In the genomic region with DNA sequence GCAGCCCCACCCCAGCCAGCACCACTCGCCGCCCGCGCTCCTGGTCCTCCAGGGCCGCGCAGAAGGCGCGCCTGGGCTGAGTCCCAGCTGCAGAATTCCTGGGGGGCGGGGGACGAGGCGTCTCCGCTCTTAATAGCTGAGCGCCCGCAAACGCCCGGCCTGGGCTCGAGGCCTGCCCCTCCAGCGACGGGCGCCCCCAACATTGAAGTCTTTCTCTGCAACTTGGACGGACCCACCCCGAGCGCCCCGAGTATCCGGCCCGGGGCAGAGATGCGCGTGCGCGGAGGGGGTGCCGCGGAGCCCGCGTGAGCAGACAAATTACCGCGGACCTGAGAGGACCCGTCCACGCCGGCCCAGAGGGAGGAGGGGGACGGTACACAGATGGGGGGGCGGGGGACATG, we compare ENCODE assay signal across 1 cellular context.
TF ChIP-seq lines count a peak whose summit lies in the region.

No MANE protein-coding gene starts in this region.

TF ChIP-seq in IMR-90, 13 proteins besides CTCF, POLR2A, EP300 and RAD21:
- peak; percentile 100 for TF ChIP-seq MAZ (IDR thresholded peaks at IDR 0.05; ENCODE audit: borderline replicate concordance, low read depth, low read length)
- TF ChIP-seq, protein P1, sequence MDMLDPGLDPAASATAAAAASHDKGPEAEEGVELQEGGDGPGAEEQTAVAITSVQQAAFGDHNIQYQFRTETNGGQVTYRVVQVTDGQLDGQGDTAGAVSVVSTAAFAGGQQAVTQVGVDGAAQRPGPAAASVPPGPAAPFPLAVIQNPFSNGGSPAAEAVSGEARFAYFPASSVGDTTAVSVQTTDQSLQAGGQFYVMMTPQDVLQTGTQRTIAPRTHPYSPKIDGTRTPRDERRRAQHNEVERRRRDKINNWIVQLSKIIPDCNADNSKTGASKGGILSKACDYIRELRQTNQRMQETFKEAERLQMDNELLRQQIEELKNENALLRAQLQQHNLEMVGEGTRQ (IDR thresholded peaks at IDR 0.05; ENCODE audit: low read depth, low read length): no peak
